In genomic region chr20:63873477-63873971, GRCh38 we compare ENCODE assay signal across 9 cellular contexts. TPM values are rescaled to one million over a fixed set of nuclear protein-coding genes. Genes with fewer than 3 reads are reported as not detected.
DNase-seq lines count a peak whose midpoint lies in the region; ATAC-seq and TF ChIP-seq lines count a peak whose summit lies in the region.
"Had no signal": no experiment of that assay in that cellular context is flagged by ENCODE, and none has a peak within 500 bp of the region (broad histone marks: within the 10 kb centered on the region; RNA-seq: fewer than 3 reads in every experiment).

No MANE protein-coding gene starts in this region.

- H3K36me3 Mint-ChIP-seq in effector memory CD8-positive, alpha-beta T cell (ENCODE audit: insufficient read depth): peaks cover 80% of the 10 kb centered on the region

- DNase-seq in Daoy (ENCODE audit: low read depth) (peak; percentile 77), SIG-M5 treated with dmso at 0.1 percent for 504 hours (lab: John Stamatoyannopoulos, UW; ENCODE audit: unreplicated experiment) (peak; percentile 95), trophoblast cell (peak in 1 of 2 donors; percentile 47), hepatocyte (ENCODE audit: low spot score) (no peak), NCI-H446 treated with DMSO at 0.1 percent for 48 hours (lab: John Stamatoyannopoulos, UW) (no peak), NCI-H2081 (lab: John Stamatoyannopoulos, UW) (no peak)
- no peak for DNase-seq in effector memory CD8-positive, alpha-beta T cell

- no peak overlapping the region for H2BK12ac ChIP-seq in trophoblast cell (ENCODE audit: low read length)

- H4K20me1 ChIP-seq in hepatocyte (ENCODE audit: insufficient read depth, poor library complexity, severe bottlenecking): peaks cover 19% of the 10 kb centered on the region

- ATAC-seq in effector memory CD8-positive, alpha-beta T cell (replicated peaks): peak; percentile 63
- no peak for ATAC-seq in GM18517 (IDR thresholded peaks at IDR 0.05; ENCODE audit: unreplicated experiment)

- H3K9me3 ChIP-seq in trophoblast cell (ENCODE audit: insufficient read depth, low read depth, low read length) (no peaks in the 10 kb centered on the region), hepatocyte (ENCODE audit: low read depth) (no peaks in the 10 kb centered on the region)

- H4K12ac ChIP-seq in trophoblast cell (ENCODE audit: low read depth, low read length): no peak overlapping the region

- H2BK5ac ChIP-seq in trophoblast cell (ENCODE audit: low read depth, low read length, poor library complexity): no peak overlapping the region

- H3K27me3 ChIP-seq in trophoblast cell (ENCODE audit: insufficient read depth, low read length) (no peaks in the 10 kb centered on the region), hepatocyte (no peaks in the 10 kb centered on the region)

- H3K9ac ChIP-seq in trophoblast cell (ENCODE audit: low read length): no peak overlapping the region

- H3K4ac ChIP-seq in trophoblast cell (ENCODE audit: low read depth, low read length): no peak overlapping the region

- no peaks in the 10 kb centered on the region for H3K9me2 ChIP-seq in hepatocyte (replicated peaks; ENCODE audit: insufficient read depth)

- no peak overlapping the region for H3K14ac ChIP-seq in trophoblast cell (ENCODE audit: low read length)

- no peak overlapping the region for H4K8ac ChIP-seq in trophoblast cell (ENCODE audit: low read depth, low read length)

- H3K27ac ChIP-seq in trophoblast cell (ENCODE audit: low read depth, low read length): no peak overlapping the region
- no peak overlapping the region for H3K27ac ChIP-seq in hepatocyte

- H3K4me3 ChIP-seq in trophoblast cell (ENCODE audit: low read depth, low read length) (no peak overlapping the region), hepatocyte (no peak overlapping the region)

- no peaks in the 10 kb centered on the region for H3K9me3 Mint-ChIP-seq in effector memory CD8-positive, alpha-beta T cell

- H2AFZ ChIP-seq in trophoblast cell (ENCODE audit: insufficient read depth, low read length, poor library complexity) (no peak overlapping the region), hepatocyte (no peak overlapping the region)

- H2AK5ac ChIP-seq in trophoblast cell (ENCODE audit: low read length): no peak overlapping the region

- H3K27ac Mint-ChIP-seq in effector memory CD8-positive, alpha-beta T cell: peak overlapping the region in 1 of 2 donors; percentile 69

- no peaks in the 10 kb centered on the region for H3K27me3 Mint-ChIP-seq in effector memory CD8-positive, alpha-beta T cell

- H3K36me3 ChIP-seq in trophoblast cell (ENCODE audit: control insufficient read depth in 1 of 2, insufficient read depth in 2 of 2, low read length in 2 of 2): peaks cover 77 to 85% of the 10 kb centered on the region in 2 experiments
- H3K36me3 ChIP-seq in hepatocyte (replicated peaks; ENCODE audit: insufficient read depth, low read depth): no peaks in the 10 kb centered on the region

- no peak overlapping the region for H4K91ac ChIP-seq in trophoblast cell (ENCODE audit: low read depth, low read length)

- H3K4me2 ChIP-seq in trophoblast cell (ENCODE audit: low read length) (no peak overlapping the region), hepatocyte (no peak overlapping the region)

- H3K4me3 Mint-ChIP-seq in effector memory CD8-positive, alpha-beta T cell: no peak overlapping the region

- H3K23ac ChIP-seq in trophoblast cell (ENCODE audit: low read length): no peak overlapping the region

- no peak for TF ChIP-seq CTCF in hepatocyte (IDR thresholded peaks at IDR 0.05; ENCODE audit: poor library complexity)

- H3K79me2 ChIP-seq in trophoblast cell (ENCODE audit: control insufficient read depth, insufficient read depth, low read length, poor library complexity) (no peaks in the 10 kb centered on the region), hepatocyte (peaks cover 58% of the 10 kb centered on the region)

- peak overlapping the region; percentile 57 for H3K18ac ChIP-seq in trophoblast cell (ENCODE audit: low read length)

- H2BK120ac ChIP-seq in trophoblast cell (ENCODE audit: insufficient read depth, low read length, poor library complexity): no peak overlapping the region

- H3K4me1 Mint-ChIP-seq in effector memory CD8-positive, alpha-beta T cell (ENCODE audit: low read depth in 2 of 2): peaks cover 0 to 3% of the 10 kb centered on the region in 2 donors

- no CpG with 5 or more reads among the region's 14 CpGs for WGBS in trophoblast cell (ENCODE audit: extremely low coverage, insufficient coverage, insufficient read length)
- 96% methylated on average over 14 of the region's 14 CpGs for WGBS in hepatocyte (ENCODE audit: low lambda C conversion rate, missing lambda C conversion rate)

- no peaks in the 10 kb centered on the region for H3K4me1 ChIP-seq in trophoblast cell (ENCODE audit: control insufficient read depth in 1 of 2, insufficient read depth in 2 of 2, low read length in 2 of 2)
- H3K4me1 ChIP-seq in hepatocyte (ENCODE audit: insufficient read depth): no peaks in the 10 kb centered on the region

- H3K79me1 ChIP-seq in trophoblast cell (ENCODE audit: low read length): no peaks in the 10 kb centered on the region

RNA-seq across cellular contexts. Expression of gene TPD52L2, which starts 8.5 kb away (rescaled TPM):
- 80.3 and 92.0 TPM in 2 replicates for total RNA-seq in Daoy (2014; rRNA removed; shearing (Covaris generic))
- 67.0 and 68.3 TPM in 2 replicates for polyA plus RNA-seq in trophoblast cell (2013)
- 83.2 and 86.2 TPM in 2 replicates for total RNA-seq in hepatocyte
- 93.8 and 98.1 TPM in 2 replicates for polyA plus RNA-seq in hepatocyte

RNA-seq across cellular contexts. Expression of gene ABHD16B, which starts 12.2 kb away (rescaled TPM):
- total RNA-seq in Daoy (2014; rRNA removed; shearing (Covaris generic)): not detected in 2 replicates
- not detected in 2 replicates for polyA plus RNA-seq in trophoblast cell (2013)
- total RNA-seq in hepatocyte: not detected in 2 replicates
- 0.68 and 0.95 TPM in 2 replicates for polyA plus RNA-seq in hepatocyte
- total RNA-seq: kidney epithelial cell had no signal

RNA-seq across cellular contexts. Expression of gene DNAJC5, which starts 21.4 kb away (rescaled TPM):
- 34.4 and 40.1 TPM in 2 replicates for total RNA-seq in Daoy (2014; rRNA removed; shearing (Covaris generic))
- polyA plus RNA-seq in trophoblast cell (2013): 24.9 and 25.0 TPM in 2 replicates
- 34.0 and 39.6 TPM in 2 replicates for total RNA-seq in hepatocyte
- polyA plus RNA-seq in hepatocyte: 6.6 and 10.2 TPM in 2 replicates

RNA-seq across cellular contexts. Expression of gene ZBTB46, which starts 42.5 kb away (rescaled TPM):
- total RNA-seq in Daoy (2014; rRNA removed; shearing (Covaris generic)): 3.4 and 3.5 TPM in 2 replicates
- polyA plus RNA-seq in trophoblast cell (2013): 5.9 and 6.3 TPM in 2 replicates
- 4.0 and 5.2 TPM in 2 replicates for total RNA-seq in hepatocyte
- 2.0 and 3.2 TPM in 2 replicates for polyA plus RNA-seq in hepatocyte

Comparison
In these comparisons a context has a peak if more than half of its experiments do, and no peak if none do; other contexts are left out.
1. DNase-seq: peak in Daoy (single experiment) and SIG-M5 treated with dmso at 0.1 percent for 504 hours (single experiment); none in effector memory CD8-positive, alpha-beta T cell (0 of 3), hepatocyte (single experiment), NCI-H446 treated with DMSO at 0.1 percent for 48 hours (single experiment) and NCI-H2081 (0 of 2).